ENCODE assay signal across 7 cellular contexts in genomic region chrX:71118985-71119535, GRCh38. TPM values are rescaled to one million over a fixed set of nuclear protein-coding genes. Genes with fewer than 3 reads are reported as not detected.
DNase-seq lines count a peak whose midpoint lies in the region; ATAC-seq and TF ChIP-seq lines count a peak whose summit lies in the region.

No MANE protein-coding gene starts in this region.

- ATAC-seq in SK-N-SH treated with all-trans-retinoic acid at 6 μM for 48 hours (peak; percentile 47), HG03378 (IDR thresholded peaks at IDR 0.05; ENCODE audit: unreplicated experiment) (no peak)

- H3K4ac ChIP-seq in trophoblast cell (ENCODE audit: low read depth, low read length) = peak overlapping the region; percentile 64

- H3K79me1 ChIP-seq in trophoblast cell (ENCODE audit: low read length) = peaks cover 5% of the 10 kb centered on the region

- peak overlapping the region; percentile 96 for H4K91ac ChIP-seq in trophoblast cell (ENCODE audit: low read depth, low read length)

- peak in 1 of 2 experiments; percentile 38 for DNase-seq in HAP-1 (ENCODE audit: low spot score in 2 of 2)
- DNase-seq in fibroblast of pulmonary artery (ENCODE audit: low read depth) = no peak
- no peak for DNase-seq in trophoblast cell
- DNase-seq in NCI-H187 treated with DMSO at 0.1 percent for 48 hours (lab: John Stamatoyannopoulos, UW) = no peak
- DNase-seq in NCI-H2196 treated with DMSO at 0.1 percent for 48 hours (lab: John Stamatoyannopoulos, UW; ENCODE audit: unreplicated experiment) = no peak

- no peak overlapping the region for H3K14ac ChIP-seq in trophoblast cell (ENCODE audit: low read length)

- H2AK5ac ChIP-seq in trophoblast cell (ENCODE audit: low read length) = peak overlapping the region; percentile 83

- TF ChIP-seq CTCF in fibroblast of pulmonary artery (IDR thresholded peaks at IDR 0.05; ENCODE audit: low read length, missing control alignments) = no peak

- H3K27me3 ChIP-seq in HAP-1 (ENCODE audit: low read depth) = no peaks in the 10 kb centered on the region
- H3K27me3 ChIP-seq in trophoblast cell (ENCODE audit: insufficient read depth, low read length) = no peaks in the 10 kb centered on the region

- H4K8ac ChIP-seq in trophoblast cell (ENCODE audit: low read depth, low read length) = no peak overlapping the region

- H2BK5ac ChIP-seq in trophoblast cell (ENCODE audit: low read depth, low read length, poor library complexity) = peak overlapping the region; percentile 53

- in situ Hi-C loops in HAP-1 (cut with MboI; ENCODE audit: low sequenced_read_pairs) = no loop called here

- H3K23ac ChIP-seq in trophoblast cell (ENCODE audit: low read length) = no peak overlapping the region

- peak overlapping the region; percentile 64 for H3K4me2 ChIP-seq in trophoblast cell (ENCODE audit: low read length)

- H3K36me3 ChIP-seq in HAP-1 (replicated peaks) (peaks cover 49% of the 10 kb centered on the region), trophoblast cell (ENCODE audit: control insufficient read depth in 1 of 2, insufficient read depth in 2 of 2, low read length in 2 of 2) (peaks cover 21 to 39% of the 10 kb centered on the region in 2 experiments)

- H3K27ac ChIP-seq in trophoblast cell (ENCODE audit: low read depth, low read length) = no peak overlapping the region

- H3K9me3 ChIP-seq in HAP-1 (no peaks in the 10 kb centered on the region), trophoblast cell (ENCODE audit: insufficient read depth, low read depth, low read length) (no peaks in the 10 kb centered on the region)

- no peak overlapping the region for H2AFZ ChIP-seq in trophoblast cell (ENCODE audit: insufficient read depth, low read length, poor library complexity)

- H3K4me3 ChIP-seq in HAP-1 = peak overlapping the region; percentile 94
- H3K4me3 ChIP-seq in fibroblast of pulmonary artery (replicated peaks; ENCODE audit: low read depth, low read length) = peak overlapping the region; percentile 69
- H3K4me3 ChIP-seq in trophoblast cell (ENCODE audit: low read depth, low read length) = peak overlapping the region; percentile 81

- no peak overlapping the region for H2BK12ac ChIP-seq in trophoblast cell (ENCODE audit: low read length)

- H3K18ac ChIP-seq in trophoblast cell (ENCODE audit: low read length) = peak overlapping the region; percentile 84

- no peak overlapping the region for H4K12ac ChIP-seq in trophoblast cell (ENCODE audit: low read depth, low read length)

- H3K4me1 ChIP-seq in HAP-1 = peaks cover 18% of the 10 kb centered on the region
- H3K4me1 ChIP-seq in trophoblast cell (ENCODE audit: control insufficient read depth in 1 of 2, insufficient read depth in 2 of 2, low read length in 2 of 2) = peaks cover 2 to 12% of the 10 kb centered on the region in 2 experiments

- H3K9ac ChIP-seq in trophoblast cell (ENCODE audit: low read length) = no peak overlapping the region

- no CpG with 5 or more reads among the region's 17 CpGs for WGBS in trophoblast cell (ENCODE audit: extremely low coverage, insufficient coverage, insufficient read length)

- H3K79me2 ChIP-seq in trophoblast cell (ENCODE audit: control insufficient read depth, insufficient read depth, low read length, poor library complexity) = peaks cover 3% of the 10 kb centered on the region

- peak overlapping the region; percentile 62 for H2BK120ac ChIP-seq in trophoblast cell (ENCODE audit: insufficient read depth, low read length, poor library complexity)

TF ChIP-seq in SK-N-SH treated with all-trans-retinoic acid at 6 μM for 48 hours, 23 proteins besides CTCF, POLR2A, EP300 and RAD21:
- TF ChIP-seq, protein P1, sequence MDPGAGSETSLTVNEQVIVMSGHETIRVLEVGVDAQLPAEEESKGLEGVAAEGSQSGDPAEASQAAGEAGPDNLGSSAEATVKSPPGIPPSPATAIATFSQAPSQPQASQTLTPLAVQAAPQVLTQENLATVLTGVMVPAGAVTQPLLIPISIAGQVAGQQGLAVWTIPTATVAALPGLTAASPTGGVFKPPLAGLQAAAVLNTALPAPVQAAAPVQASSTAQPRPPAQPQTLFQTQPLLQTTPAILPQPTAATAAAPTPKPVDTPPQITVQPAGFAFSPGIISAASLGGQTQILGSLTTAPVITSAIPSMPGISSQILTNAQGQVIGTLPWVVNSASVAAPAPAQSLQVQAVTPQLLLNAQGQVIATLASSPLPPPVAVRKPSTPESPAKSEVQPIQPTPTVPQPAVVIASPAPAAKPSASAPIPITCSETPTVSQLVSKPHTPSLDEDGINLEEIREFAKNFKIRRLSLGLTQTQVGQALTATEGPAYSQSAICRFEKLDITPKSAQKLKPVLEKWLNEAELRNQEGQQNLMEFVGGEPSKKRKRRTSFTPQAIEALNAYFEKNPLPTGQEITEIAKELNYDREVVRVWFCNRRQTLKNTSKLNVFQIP (CRISPR knock-in tag; IDR thresholded peaks at IDR 0.05; ENCODE audit: borderline replicate concordance, low read depth) = no peak
- TF ChIP-seq ESRRG (CRISPR knock-in tag; IDR thresholded peaks at IDR 0.05) (no peak), ZFP30 (CRISPR knock-in tag; IDR thresholded peaks at IDR 0.05) (no peak), PPARA (CRISPR knock-in tag; IDR thresholded peaks at IDR 0.05; ENCODE audit: borderline replicate concordance) (no peak), CREB5 (CRISPR knock-in tag; IDR thresholded peaks at IDR 0.05; ENCODE audit: low read depth) (no peak), ZFP3 (CRISPR knock-in tag; IDR thresholded peaks at IDR 0.05) (no peak), CSRNP3 (CRISPR knock-in tag; IDR thresholded peaks at IDR 0.05) (no peak), ZNF8 (CRISPR knock-in tag; IDR thresholded peaks at IDR 0.05) (no peak), ZC3H10 (CRISPR knock-in tag; IDR thresholded peaks at IDR 0.05) (no peak)

RNA-seq across cellular contexts. Expression of gene MED12, which starts 0.7 kb away (rescaled TPM):
- polyA plus RNA-seq in trophoblast cell (2013) = 25.2 and 25.4 TPM in 2 replicates

RNA-seq across cellular contexts. Expression of gene IL2RG, which starts 7.7 kb away (rescaled TPM):
- 0.03 and 0.06 TPM in 2 replicates for polyA plus RNA-seq in trophoblast cell (2013)

RNA-seq across cellular contexts. Expression of gene CXorf65, which starts 12.5 kb away (rescaled TPM):
- polyA plus RNA-seq in trophoblast cell (2013) = 0.08 TPM in 1 of 2 replicates, not detected in the other

RNA-seq across cellular contexts. Expression of gene FOXO4, which starts 23.4 kb away (rescaled TPM):
- 39.3 and 43.9 TPM in 2 replicates for polyA plus RNA-seq in trophoblast cell (2013)

RNA-seq across cellular contexts. Expression of gene NLGN3, which starts 25.6 kb away (rescaled TPM):
- 0.83 and 0.90 TPM in 2 replicates for polyA plus RNA-seq in trophoblast cell (2013)
